ENCODE assay signal across 1 cellular context in the genomic region with DNA sequence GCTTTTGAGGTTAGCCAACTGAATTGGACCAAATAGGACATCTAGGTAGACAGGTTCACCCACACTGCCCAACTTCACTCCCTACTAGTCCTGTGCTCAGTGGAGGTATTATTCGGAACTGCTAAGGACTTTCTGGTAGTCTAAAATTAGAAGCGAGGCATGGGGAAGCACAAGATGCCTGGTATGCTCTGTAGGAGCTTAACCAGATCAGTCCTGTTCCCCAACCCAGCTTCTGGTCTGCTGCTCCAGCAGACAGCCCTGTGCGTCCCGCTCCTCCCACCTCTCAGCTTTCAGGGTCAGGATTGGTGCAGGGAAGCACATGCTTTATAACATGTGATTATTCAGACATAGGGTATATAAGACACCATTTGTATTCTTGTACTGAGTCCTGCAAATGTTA.
TF ChIP-seq lines count a peak whose summit lies in the region.

No MANE protein-coding gene starts in this region.

TF ChIP-seq in WTC11, 78 proteins besides CTCF, POLR2A, EP300 and RAD21 (continued from another document):
- TF ChIP-seq SP1 (CRISPR knock-in tag; conservative IDR thresholded peaks at IDR 0.05) = no peak
- TF ChIP-seq RELA (CRISPR knock-in tag; IDR thresholded peaks at IDR 0.05; ENCODE audit: borderline replicate concordance) = no peak
